In genomic region chr5:138339086-138339456, GRCh38 we compare ENCODE assay signal across 8 cellular contexts.
DNase-seq lines count a peak whose midpoint lies in the region.

No MANE protein-coding gene starts in this region.

- H3K4me3 ChIP-seq in adipocyte (ENCODE audit: low read length): peak overlapping the region; percentile 91

- H3K9me3 Mint-ChIP-seq in activated naive CD4-positive, alpha-beta T cell treated with anti-CD3 and anti-CD28 coated beads, Interleukin-2, amount 10 ng/mL, durations not matched to agents 7 days and 5 days: no peaks in the 10 kb centered on the region

- H3K27ac ChIP-seq in substantia nigra (ENCODE audit: low read depth, low read length, poor library complexity, severe bottlenecking): peak overlapping the region; percentile 99

- peaks cover 12% of the 10 kb centered on the region for H3K4me1 ChIP-seq in adipocyte (ENCODE audit: control insufficient read depth, insufficient read depth, low read length)

- peak overlapping the region; percentile 90 for H3K27ac Mint-ChIP-seq in activated naive CD4-positive, alpha-beta T cell treated with anti-CD3 and anti-CD28 coated beads, Interleukin-2, amount 10 ng/mL, durations not matched to agents 7 days and 5 days

- H3K9ac ChIP-seq in adipocyte (ENCODE audit: low read length): peak overlapping the region; percentile 98

- peaks cover 27% of the 10 kb centered on the region for H3K36me3 ChIP-seq in adipocyte (ENCODE audit: control insufficient read depth, insufficient read depth, low read length, severe bottlenecking)

- H3K36me3 Mint-ChIP-seq in activated naive CD4-positive, alpha-beta T cell treated with anti-CD3 and anti-CD28 coated beads, Interleukin-2, amount 10 ng/mL, durations not matched to agents 7 days and 5 days: peaks cover 13% of the 10 kb centered on the region

- peak overlapping the region; percentile 92 for H3K4me3 Mint-ChIP-seq in activated naive CD4-positive, alpha-beta T cell treated with anti-CD3 and anti-CD28 coated beads, Interleukin-2, amount 10 ng/mL, durations not matched to agents 7 days and 5 days

- no peaks in the 10 kb centered on the region for H3K9me3 ChIP-seq in adipocyte (ENCODE audit: control insufficient read depth, low read length)

- no peaks in the 10 kb centered on the region for H3K27me3 ChIP-seq in adipocyte (replicated peaks; ENCODE audit: control insufficient read depth, insufficient read depth, low read length)

- CTCF ChIA-PET in activated naive CD4-positive, alpha-beta T cell treated with anti-CD3 and anti-CD28 coated beads, Interleukin-2, amount 10 ng/mL, durations not matched to agents 7 days and 5 days (lab: Charles Lee): interaction anchor here (1.0 to 13.2 kb wide), 2 partner anchors 8 to 13 kb away, joined by 4 to 209 read pairs; partner anchors contain the start of gene KDM3B

- peaks cover 39% of the 10 kb centered on the region for H3K4me1 Mint-ChIP-seq in activated naive CD4-positive, alpha-beta T cell treated with anti-CD3 and anti-CD28 coated beads, Interleukin-2, amount 10 ng/mL, durations not matched to agents 7 days and 5 days

- H3K27me3 Mint-ChIP-seq in activated naive CD4-positive, alpha-beta T cell treated with anti-CD3 and anti-CD28 coated beads, Interleukin-2, amount 10 ng/mL, durations not matched to agents 7 days and 5 days: peaks cover 3% of the 10 kb centered on the region

- no peak for DNase-seq in activated naive CD4-positive, alpha-beta T cell treated with anti-CD3 and anti-CD28 coated beads, Interleukin-2, amount 10 ng/mL, durations not matched to agents 7 days and 5 days
- DNase-seq in activated naive CD4-positive, alpha-beta T cell treated with anti-CD3 and anti-CD28 coated beads, Interleukin-2, amount 50 U/mL, for 16 hours: no peak
- DNase-seq in adipocyte (ENCODE audit: low read depth) (peak; percentile 61), islet precursor cell (peak; percentile 61), substantia nigra (lab: John Stamatoyannopoulos, UW) (peak in 11 of 49 donors; percentile 5 to 47 (median 13)), NCI-H526 treated with DMSO at 0.1 percent for 48 hours (lab: John Stamatoyannopoulos, UW) (no peak), AML-193 (lab: John Stamatoyannopoulos, UW) (no peak)
- no peak for DNase-seq in stimulated activated CD4-positive, alpha-beta T cell treated with anti-CD3 and anti-CD28 coated beads, Interleukin-15, amount 100 ng/mL, for 24 hours

Comparison
In these comparisons a context has a peak if more than half of its experiments do, and no peak if none do; other contexts are left out.
1. DNase-seq: peak in adipocyte (single experiment) and islet precursor cell (single experiment); none in activated naive CD4-positive, alpha-beta T cell treated with anti-CD3 and anti-CD28 coated beads, Interleukin-2, amount 10 ng/mL, durations not matched to agents 7 days and 5 days (single experiment), activated naive CD4-positive, alpha-beta T cell treated with anti-CD3 and anti-CD28 coated beads, Interleukin-2, amount 50 U/mL, for 16 hours (single experiment), NCI-H526 treated with DMSO at 0.1 percent for 48 hours (single experiment), AML-193 (0 of 2) and stimulated activated CD4-positive, alpha-beta T cell treated with anti-CD3 and anti-CD28 coated beads, Interleukin-15, amount 100 ng/mL, for 24 hours (single experiment).